Comparison of ENCODE assay signal across 12 cellular contexts in genomic region chrX:49282647-49283011, GRCh38. TPM values are rescaled to one million over a fixed set of nuclear protein-coding genes. Genes with fewer than 3 reads are reported as not detected.
DNase-seq lines count a peak whose midpoint lies in the region; ATAC-seq and TF ChIP-seq lines count a peak whose summit lies in the region.
"Had no signal": no experiment of that assay in that cellular context is flagged by ENCODE, and none has a peak within 500 bp of the region (broad histone marks: within the 10 kb centered on the region; RNA-seq: fewer than 3 reads in every experiment).

No MANE protein-coding gene starts in this region.

- no peak overlapping the region for H3K27ac Mint-ChIP-seq in activated naive CD8-positive, alpha-beta T cell treated with anti-CD3 and anti-CD28 coated beads, Interleukin-2, amount 50 U/mL, for 24 hours
- no peak overlapping the region for H3K27ac Mint-ChIP-seq in activated naive CD8-positive, alpha-beta T cell treated with anti-CD3 and anti-CD28 coated beads for 36 hours

- H3K9me3 Mint-ChIP-seq in activated naive CD8-positive, alpha-beta T cell treated with anti-CD3 and anti-CD28 coated beads, Interleukin-2, amount 50 U/mL, for 24 hours = no peaks in the 10 kb centered on the region
- no peaks in the 10 kb centered on the region for H3K9me3 Mint-ChIP-seq in activated naive CD8-positive, alpha-beta T cell treated with anti-CD3 and anti-CD28 coated beads for 36 hours

- H3K27me3 ChIP-seq in WERI-Rb-1 (ENCODE audit: insufficient read depth, low read depth, severe bottlenecking) (peaks cover 6% of the 10 kb centered on the region), aorta (ENCODE audit: control insufficient read depth in 1 of 2, insufficient read depth in 2 of 2, low read length in 1 of 2) (no peaks in the 10 kb centered on the region)

- DNase-seq in activated naive CD8-positive, alpha-beta T cell treated with anti-CD3 and anti-CD28 coated beads, Interleukin-2, amount 50 U/mL, for 24 hours = no peak
- DNase-seq in activated naive CD8-positive, alpha-beta T cell treated with anti-CD3 and anti-CD28 coated beads for 36 hours = no peak
- DNase-seq in WERI-Rb-1 (peak; percentile 46), iPS DF 19.7 (ENCODE audit: low read depth, low spot score) (peak; percentile 2), aorta (no peak), epidermal melanocyte (ENCODE audit: insufficient read length, low spot score) (no peak)
- DNase-seq: NCI-H2029 treated with DMSO at 0.1 percent for 48 hours, psoas muscle had no signal

- no peaks in the 10 kb centered on the region for H3K27me3 Mint-ChIP-seq in activated naive CD8-positive, alpha-beta T cell treated with anti-CD3 and anti-CD28 coated beads, Interleukin-2, amount 50 U/mL, for 24 hours
- H3K27me3 Mint-ChIP-seq in activated naive CD8-positive, alpha-beta T cell treated with anti-CD3 and anti-CD28 coated beads for 36 hours = no peaks in the 10 kb centered on the region

- WGBS in aorta, 2 donors = 13 to 18% methylated on average over 11 of the region's 11 CpGs

- no peak overlapping the region for H3K27ac ChIP-seq in WERI-Rb-1
- no peak overlapping the region for H3K27ac ChIP-seq in aorta (ENCODE audit: low read depth in 1 of 2, low read length in 2 of 2)
- H3K27ac ChIP-seq: psoas muscle had no signal

- H3K4me1 ChIP-seq in aorta (ENCODE audit: control insufficient read depth in 1 of 2, insufficient read depth in 2 of 2, low read length in 2 of 2) = no peaks in the 10 kb centered on the region
- H3K4me1 ChIP-seq: psoas muscle had no signal

- H3K9me3 ChIP-seq in WERI-Rb-1 (ENCODE audit: severe bottlenecking) (no peaks in the 10 kb centered on the region), aorta (ENCODE audit: control insufficient read depth, low read length) (no peaks in the 10 kb centered on the region)
- H3K9me3 ChIP-seq: psoas muscle had no signal

- H3K36me3 ChIP-seq in WERI-Rb-1 (no peaks in the 10 kb centered on the region), aorta (ENCODE audit: control insufficient read depth in 1 of 2, insufficient read depth in 2 of 2, low read length in 1 of 2) (no peaks in the 10 kb centered on the region)

- H3K4me3 Mint-ChIP-seq in activated naive CD8-positive, alpha-beta T cell treated with anti-CD3 and anti-CD28 coated beads, Interleukin-2, amount 50 U/mL, for 24 hours = no peak overlapping the region
- no peak overlapping the region for H3K4me3 Mint-ChIP-seq in activated naive CD8-positive, alpha-beta T cell treated with anti-CD3 and anti-CD28 coated beads for 36 hours

- H3K36me3 Mint-ChIP-seq in activated naive CD8-positive, alpha-beta T cell treated with anti-CD3 and anti-CD28 coated beads, Interleukin-2, amount 50 U/mL, for 24 hours (ENCODE audit: low read depth) = no peaks in the 10 kb centered on the region
- no peaks in the 10 kb centered on the region for H3K36me3 Mint-ChIP-seq in activated naive CD8-positive, alpha-beta T cell treated with anti-CD3 and anti-CD28 coated beads for 36 hours

- peaks cover 30% of the 10 kb centered on the region for H3K4me1 Mint-ChIP-seq in activated naive CD8-positive, alpha-beta T cell treated with anti-CD3 and anti-CD28 coated beads, Interleukin-2, amount 50 U/mL, for 24 hours
- H3K4me1 Mint-ChIP-seq in activated naive CD8-positive, alpha-beta T cell treated with anti-CD3 and anti-CD28 coated beads for 36 hours = peaks cover 39% of the 10 kb centered on the region

- ATAC-seq in activated naive CD8-positive, alpha-beta T cell treated with anti-CD3 and anti-CD28 coated beads, Interleukin-2, amount 50 U/mL, for 24 hours = peak; percentile 33
- ATAC-seq in aorta (ENCODE audit: low FRiP score) (peak; percentile 65), HG02642 (IDR thresholded peaks at IDR 0.05; ENCODE audit: poor library complexity, unreplicated experiment) (no peak), GM18861 (IDR thresholded peaks at IDR 0.05; ENCODE audit: unreplicated experiment) (no peak)

- no peak overlapping the region for H3K4me3 ChIP-seq in WERI-Rb-1 (ENCODE audit: low read depth, low read length)
- no peak overlapping the region for H3K4me3 ChIP-seq in aorta (ENCODE audit: low read length in 2 of 2)
- H3K4me3 ChIP-seq: psoas muscle had no signal

- intact Hi-C loops in aorta (cut with DNase I) = no loop called here

- TF ChIP-seq CTCF in WERI-Rb-1 (IDR thresholded peaks at IDR 0.05; ENCODE audit: low read depth, low read length) = peak; percentile 38; the same call in 1 of the 2 replicates

RNA-seq across cellular contexts. Expression of gene PPP1R3F, which starts 13.0 kb away (rescaled TPM):
- total RNA-seq in activated naive CD8-positive, alpha-beta T cell treated with anti-CD3 and anti-CD28 coated beads for 36 hours = 1 to 10 TPM; 2.1 to 2.5 TPM
- 1 to 10 TPM; 7.9 to 9.2 TPM for total RNA-seq in aorta
- polyA plus RNA-seq in aorta = 1 to 10 TPM; 1.9 to 6.3 TPM

RNA-seq across cellular contexts. Expression of gene FOXP3, which starts 18.1 kb away (rescaled TPM):
- total RNA-seq in activated naive CD8-positive, alpha-beta T cell treated with anti-CD3 and anti-CD28 coated beads for 36 hours = 10 to 100 TPM; 11.2 to 11.9 TPM
- under 1 TPM in 1 of 2 donors, not detected in 1; 0.32 TPM for total RNA-seq in aorta
- polyA plus RNA-seq in aorta = not detected
- total RNA-seq: Daoy, endothelial cell of umbilical vein, psoas muscle had no signal

RNA-seq across cellular contexts. Expression of gene GAGE10, which starts 20.8 kb away (rescaled TPM):
- total RNA-seq in activated naive CD8-positive, alpha-beta T cell treated with anti-CD3 and anti-CD28 coated beads for 36 hours = not detected
- total RNA-seq in aorta = not detected
- not detected for polyA plus RNA-seq in aorta
- total RNA-seq: Daoy, endothelial cell of umbilical vein, psoas muscle had no signal
- polyA plus RNA-seq: endothelial cell of umbilical vein, psoas muscle had no signal

RNA-seq across cellular contexts. Expression of gene GAGE12J, which starts 39.2 kb away (rescaled TPM):
- total RNA-seq in activated naive CD8-positive, alpha-beta T cell treated with anti-CD3 and anti-CD28 coated beads for 36 hours = not detected
- total RNA-seq in aorta = not detected
- polyA plus RNA-seq in aorta = not detected
- total RNA-seq: Daoy, endothelial cell of umbilical vein, psoas muscle had no signal
- polyA plus RNA-seq: endothelial cell of umbilical vein, psoas muscle had no signal

RNA-seq across cellular contexts. Expression of gene CCDC22, which starts 47.4 kb away (rescaled TPM):
- 10 to 100 TPM; 18.3 to 18.9 TPM for total RNA-seq in activated naive CD8-positive, alpha-beta T cell treated with anti-CD3 and anti-CD28 coated beads for 36 hours
- total RNA-seq in aorta = 10 to 100 TPM; 11.6 to 12.5 TPM
- 10 to 100 TPM in 1 of 2 donors, 1 to 10 TPM in 1; 5.3 to 17.2 TPM for polyA plus RNA-seq in aorta

Comparison
In these comparisons a context has a peak if more than half of its experiments do, and no peak if none do; other contexts are left out.
1. ATAC-seq: peak in activated naive CD8-positive, alpha-beta T cell treated with anti-CD3 and anti-CD28 coated beads, Interleukin-2, amount 50 U/mL, for 24 hours (single experiment) and aorta (single experiment); none in HG02642 (single experiment) and GM18861 (single experiment).
2. DNase-seq: peak in WERI-Rb-1 (single experiment) and iPS DF 19.7 (single experiment); none in activated naive CD8-positive, alpha-beta T cell treated with anti-CD3 and anti-CD28 coated beads, Interleukin-2, amount 50 U/mL, for 24 hours (single experiment), activated naive CD8-positive, alpha-beta T cell treated with anti-CD3 and anti-CD28 coated beads for 36 hours (single experiment), aorta (0 of 2) and epidermal melanocyte (single experiment).
3. RNA of gene FOXP3, which starts 18.1 kb away (total RNA-seq): 11.2 to 11.9 TPM in activated naive CD8-positive, alpha-beta T cell treated with anti-CD3 and anti-CD28 coated beads for 36 hours; 0.32 TPM in aorta; every median in the first group is over 4 times any median in the second.